Comparison of ENCODE assay signal across 17 cellular contexts in the genomic region with DNA sequence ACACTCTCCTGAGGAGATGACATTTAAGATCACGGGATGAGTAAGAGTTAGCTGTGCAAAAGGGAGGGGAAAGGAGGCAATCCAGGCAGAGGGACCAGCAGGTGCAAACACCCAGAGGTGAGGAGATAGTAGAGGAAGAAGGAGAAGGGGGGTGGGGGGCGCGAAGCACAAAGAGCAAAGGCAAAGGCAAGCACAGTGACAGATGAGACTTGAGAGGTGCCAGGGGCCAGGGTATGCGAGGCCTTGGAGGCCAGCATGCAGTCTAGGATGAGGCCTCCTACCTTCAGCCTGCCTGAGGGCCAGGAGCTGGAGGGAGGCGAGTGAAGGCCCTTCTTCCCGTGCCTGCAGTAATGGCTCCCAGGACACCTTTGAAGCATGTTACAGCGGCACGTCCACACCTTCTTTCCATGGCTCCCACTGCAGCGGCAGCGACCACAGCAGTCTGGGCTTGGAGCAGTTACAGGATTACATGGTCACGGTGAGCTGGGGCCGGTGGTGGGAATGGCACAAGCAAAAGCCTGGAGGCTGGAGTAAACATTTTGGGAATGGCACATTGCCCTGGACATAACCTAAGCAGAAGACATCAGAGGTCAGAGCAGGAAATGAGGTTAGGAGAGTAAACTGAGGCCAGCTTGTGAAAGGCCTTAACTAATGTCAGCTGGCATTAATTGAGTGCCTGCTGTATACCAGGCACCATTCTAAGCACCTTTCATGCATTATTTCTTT. TPM values are rescaled to one million over a fixed set of nuclear protein-coding genes. Genes with fewer than 3 reads are reported as not detected.
DNase-seq lines count a peak whose midpoint lies in the region; ATAC-seq and TF ChIP-seq lines count a peak whose summit lies in the region.
"Had no signal": no experiment of that assay in that cellular context is flagged by ENCODE, and none has a peak within 500 bp of the region (broad histone marks: within the 10 kb centered on the region; RNA-seq: fewer than 3 reads in every experiment).

No MANE protein-coding gene starts in this region.

- TF ChIP-seq RAD21 in SK-N-SH (IDR thresholded peaks at IDR 0.05; ENCODE audit: low read length), result no peak

- in situ Hi-C loops in G401 (cut with HindIII; ENCODE audit: low sequenced_read_pairs) (no loop called here), brain microvascular endothelial cell (cut with HindIII; ENCODE audit: low pct_ligation_motif_present, low sequenced_read_pairs) (no loop called here)

- H3K9me3 ChIP-seq in A673 (ENCODE audit: low read depth, low read length, poor library complexity, severe bottlenecking) (no peaks in the 10 kb centered on the region), SK-N-SH (no peaks in the 10 kb centered on the region), testis (no peaks in the 10 kb centered on the region)
- H3K9me3 ChIP-seq: thyroid gland had no signal

- no peaks in the 10 kb centered on the region for H4K20me1 ChIP-seq in SK-N-SH (ENCODE audit: insufficient read depth)

- no TSS peak for BruUV-seq in A673 (replicated peaks; lab: Mats Ljungman, UMichigan)

- H3K4me2 ChIP-seq in SK-N-SH, result no peak overlapping the region

- H3K9ac ChIP-seq in SK-N-SH, result no peak overlapping the region

- no peak for ATAC-seq in GM19455 (IDR thresholded peaks at IDR 0.05; ENCODE audit: unreplicated experiment)
- ATAC-seq: foreskin keratinocyte had no signal

- no peaks in the 10 kb centered on the region for H3K36me3 ChIP-seq in A673 (ENCODE audit: insufficient read depth, low read length, poor library complexity, severe bottlenecking)
- H3K36me3 ChIP-seq in SK-N-SH (replicated peaks in 1 of 2; ENCODE audit: control insufficient read depth in 1 of 2, insufficient read depth in 2 of 2, low read length in 1 of 2), result no peaks in the 10 kb centered on the region
- no peaks in the 10 kb centered on the region for H3K36me3 ChIP-seq in testis (ENCODE audit: low read depth, missing control alignments)
- no peaks in the 10 kb centered on the region for H3K36me3 ChIP-seq in brain microvascular endothelial cell (replicated peaks)
- H3K36me3 ChIP-seq: thyroid gland had no signal

- CTCF ChIA-PET in A673 (lab: Charles Lee) (no interaction called here), SK-N-SH (lab: Yijun Ruan, JAX) (interaction anchor here (0.6 to 9.8 kb wide), 10 partner anchors 8 to 460 kb away, joined by 3 to 170 read pairs (median 36); partner anchors contain the start of genes PDRG1 and XKR7)

- intact Hi-C loops in A673 (cut with micrococcal nuclease; ENCODE audit: unreplicated experiment) (no loop called here), testis (cut with DNase I; ENCODE audit: low total_unique reads) (no loop called here)

- peaks cover 4% of the 10 kb centered on the region for H3K4me1 ChIP-seq in A673 (ENCODE audit: insufficient read depth, low read length, poor library complexity, severe bottlenecking)
- peaks cover 0 to 7% of the 10 kb centered on the region in 2 experiments; a peak in 1 of 4 replicates for H3K4me1 ChIP-seq in SK-N-SH (ENCODE audit: control insufficient read depth in 1 of 2, insufficient read depth in 2 of 2, low read depth in 1 of 2, low read length in 1 of 2)
- H3K4me1 ChIP-seq in testis, result peaks cover 5% of the 10 kb centered on the region
- H3K4me1 ChIP-seq: foreskin keratinocyte had no signal

- POLR2A ChIA-PET in A673 (lab: Charles Lee; ENCODE audit: low non-redundant PET), result no interaction called here
- POLR2A ChIA-PET in SK-N-SH (lab: Yijun Ruan, JAX), result interaction anchor here (0.7 to 1.1 kb wide), 2 partner anchors 9 to 85 kb away, joined by 3 to 5 read pairs; no protein-coding TSS in a partner anchor

- no peak overlapping the region for H2AFZ ChIP-seq in SK-N-SH (ENCODE audit: low read depth)

- H3K9me2 ChIP-seq in SK-N-SH, result no peaks in the 10 kb centered on the region

- WGBS in SK-N-SH (ENCODE audit: low lambda C conversion rate), result 45% methylated on average over 8 of the region's 12 CpGs
- 58 to 64% methylated on average over 12 of the region's 12 CpGs for WGBS in testis, 2 donors

- H3K79me2 ChIP-seq in SK-N-SH (ENCODE audit: insufficient read depth), result no peaks in the 10 kb centered on the region

- TF ChIP-seq CTCF in A673 (conservative IDR thresholded peaks at IDR 0.05; ENCODE audit: low read depth, low read length) (no peak), SK-N-SH (IDR thresholded peaks at IDR 0.05) (no peak), testis (IDR thresholded peaks at IDR 0.05) (no peak), brain microvascular endothelial cell (IDR thresholded peaks at IDR 0.05; ENCODE audit: low read depth, low read length, missing control alignments) (no peak)

- TF ChIP-seq EP300 in SK-N-SH (IDR thresholded peaks at IDR 0.05; ENCODE audit: borderline replicate concordance in 1 of 2, low read depth in 1 of 2, low read length in 1 of 2), result no peak

- DNase-seq in A673 (ENCODE audit: low spot score), result peak; percentile 45
- DNase-seq in G401 (ENCODE audit: low spot score), result peak; percentile 82
- peak; percentile 55 for DNase-seq in SK-N-SH
- peak; percentile 13 for DNase-seq in kidney tubule cell (ENCODE audit: low spot score)
- DNase-seq in testis, result no peak
- no peak for DNase-seq in brain microvascular endothelial cell
- DNase-seq in amniotic stem cell (lab: John Stamatoyannopoulos, UW), result no peak
- DNase-seq: activated naive CD4-positive, alpha-beta T cell; AML-193; foreskin keratinocyte; KBM-7; stimulated activated CD8-positive, alpha-beta memory T cell treated with anti-CD3 and anti-CD28 coated beads, Interleukin-4, amount 100 ng/mL, for 48 hours; thyroid gland had no signal

- TF ChIP-seq POLR2A in testis (IDR thresholded peaks at IDR 0.05), result no peak

- H3K4me3 ChIP-seq in A673 (ENCODE audit: low read depth, low read length, poor library complexity, severe bottlenecking) (no peak overlapping the region), SK-N-SH (ENCODE audit: low read depth in 2 of 2, low read length in 1 of 2) (no peak overlapping the region), testis (no peak overlapping the region), brain microvascular endothelial cell (ENCODE audit: low read depth, low read length) (no peak overlapping the region)
- H3K4me3 ChIP-seq: SK-N-MC, thyroid gland had no signal

- H3K27me3 ChIP-seq in A673 (replicated peaks; ENCODE audit: insufficient read depth, low read depth, low read length, poor library complexity) (peaks cover 5% of the 10 kb centered on the region), SK-N-SH (ENCODE audit: insufficient read depth) (peaks cover 22% of the 10 kb centered on the region; the same call in 1 of the 2 replicates), testis (no peaks in the 10 kb centered on the region), brain microvascular endothelial cell (replicated peaks) (peaks cover 9% of the 10 kb centered on the region)
- H3K27me3 ChIP-seq: thyroid gland had no signal

- H3F3A ChIP-seq in SK-N-SH (replicated peaks; ENCODE audit: insufficient read depth), result no peaks in the 10 kb centered on the region

- H3K27ac ChIP-seq in A673 (ENCODE audit: low read depth, low read length, poor library complexity, severe bottlenecking), result no peak overlapping the region
- H3K27ac ChIP-seq in SK-N-SH (ENCODE audit: low read depth in 2 of 2, low read length in 1 of 2), result no peak overlapping the region
- no peak overlapping the region for H3K27ac ChIP-seq in testis
- H3K27ac ChIP-seq in brain microvascular endothelial cell, result no peak overlapping the region
- H3K27ac ChIP-seq: foreskin keratinocyte, SK-N-MC, thyroid gland had no signal

TF ChIP-seq in SK-N-SH, 30 proteins besides CTCF, POLR2A, EP300 and RAD21 (continues in another document):
- TF ChIP-seq, protein P1, sequence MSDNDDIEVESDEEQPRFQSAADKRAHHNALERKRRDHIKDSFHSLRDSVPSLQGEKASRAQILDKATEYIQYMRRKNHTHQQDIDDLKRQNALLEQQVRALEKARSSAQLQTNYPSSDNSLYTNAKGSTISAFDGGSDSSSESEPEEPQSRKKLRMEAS (IDR thresholded peaks at IDR 0.05; ENCODE audit: low read depth), result no peak
- TF ChIP-seq PBX3 (IDR thresholded peaks at IDR 0.05), result no peak
- no peak for TF ChIP-seq MXI1 (IDR thresholded peaks at IDR 0.05; ENCODE audit: low read depth, low read length)
- TF ChIP-seq CHD2 (IDR thresholded peaks at IDR 0.05; ENCODE audit: low read length, partially characterized antibody), result no peak
- no peak for TF ChIP-seq POLR2AphosphoS5 (IDR thresholded peaks at IDR 0.05; ENCODE audit: low read depth, low read length)
- TF ChIP-seq FOSL2 (IDR thresholded peaks at IDR 0.05; ENCODE audit: borderline replicate concordance, low read depth), result no peak
- TF ChIP-seq JUND (IDR thresholded peaks at IDR 0.05), result no peak

RNA-seq across cellular contexts. Expression of gene CCM2L, which starts 18.6 kb away (rescaled TPM):
- total RNA-seq in A673 (2021) (0.22 TPM in 1 of 2 replicates, not detected in the other), testis (1 to 10 TPM; 2.7 to 3.0 TPM)
- 40.7 and 52.6 TPM in 2 replicates for total RNA-seq in G401 (2014; rRNA removed; shearing (Covaris generic))
- polyA plus RNA-seq in SK-N-SH (2012; rRNA removed) (not detected in 2 replicates), testis (ENCODE audit: insufficient read depth, low read depth, low replicate concordance) (3.5 TPM)
- polyA plus RNA-seq in SK-N-SH (2012; cell fraction: cytosol; rRNA removed), result 0.01 TPM in 2 replicates
- not detected in 2 replicates for polyA plus RNA-seq in SK-N-SH (2012; cell fraction: nucleus; rRNA removed)
- total RNA-seq: activated CD8-positive, alpha-beta memory T cell treated with anti-CD3 and anti-CD28 coated beads for 36 hours; bronchial epithelial cell; foreskin keratinocyte had no signal
- polyA plus RNA-seq: foreskin keratinocyte had no signal

RNA-seq across cellular contexts. Expression of gene HCK, which starts 23.2 kb away (rescaled TPM):
- total RNA-seq in A673 (2021) (not detected in 2 replicates), testis (1 to 10 TPM; 1.3 to 4.5 TPM)
- 0.12 and 0.41 TPM in 2 replicates for total RNA-seq in G401 (2014; rRNA removed; shearing (Covaris generic))
- polyA plus RNA-seq in SK-N-SH (2012; rRNA removed) (not detected in 2 replicates), testis (ENCODE audit: insufficient read depth, low read depth, low replicate concordance) (8.9 TPM)
- polyA plus RNA-seq in SK-N-SH (2012; cell fraction: cytosol; rRNA removed), result not detected in 2 replicates
- polyA plus RNA-seq in SK-N-SH (2012; cell fraction: nucleus; rRNA removed), result not detected in 2 replicates
- total RNA-seq: activated CD8-positive, alpha-beta memory T cell treated with anti-CD3 and anti-CD28 coated beads for 36 hours; foreskin keratinocyte had no signal
- polyA plus RNA-seq: foreskin keratinocyte had no signal

Comparison
In these comparisons a context has a peak if more than half of its experiments do, and no peak if none do; other contexts are left out.
1. DNase-seq: peak in A673 (single experiment), G401 (single experiment), SK-N-SH (single experiment) and kidney tubule cell (single experiment); none in testis (single experiment), brain microvascular endothelial cell (single experiment) and amniotic stem cell (single experiment).
2. RNA of gene CCM2L, which starts 18.6 kb away (total RNA-seq): 40.7 to 52.6 TPM in G401; 2.7 to 3.0 TPM in testis and 0.22 TPM in A673; every median in the first group is over 10 times any median in the second.